In the genomic region with DNA sequence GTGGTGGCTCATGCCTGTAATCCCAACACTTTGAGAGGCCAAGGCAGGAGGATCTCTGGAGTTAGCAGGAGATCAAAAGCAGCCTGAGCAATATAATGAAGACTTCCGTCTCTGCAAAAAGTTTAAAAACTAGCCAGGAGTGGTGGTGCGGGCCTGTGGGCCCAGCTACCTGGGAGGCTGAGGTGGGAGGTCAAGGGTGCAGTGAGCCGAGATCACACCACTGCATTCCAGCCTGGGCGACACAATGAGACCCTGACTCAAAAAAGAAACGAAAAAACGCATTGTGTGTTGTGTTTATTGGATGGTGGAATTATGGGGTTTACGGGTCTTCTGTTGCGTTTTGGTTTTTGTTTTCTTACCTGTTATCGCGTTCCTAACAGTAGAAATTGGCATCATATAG, we compare ENCODE assay signal across 1 cellular context.
TF ChIP-seq lines count a peak whose summit lies in the region.

No MANE protein-coding gene starts in this region.

TF ChIP-seq in H1, 55 proteins besides CTCF, POLR2A, EP300 and RAD21:
- TF ChIP-seq CEBPB (IDR thresholded peaks at IDR 0.05; ENCODE audit: low read depth, low read length) = no peak
- no peak for TF ChIP-seq BCL11A (IDR thresholded peaks at IDR 0.05; ENCODE audit: low read depth in 2 of 2, low read length in 2 of 2)
- no peak for TF ChIP-seq POU5F1 (IDR thresholded peaks at IDR 0.05; ENCODE audit: low read depth, low read length)
- TF ChIP-seq JUN (IDR thresholded peaks at IDR 0.05; ENCODE audit: low read depth, low read length) = no peak
- TF ChIP-seq CHD1 (IDR thresholded peaks at IDR 0.05; ENCODE audit: low read depth, low read length) = no peak
- no peak for TF ChIP-seq GABPA (IDR thresholded peaks at IDR 0.05; ENCODE audit: borderline replicate concordance, insufficient read depth, low read length)
- TF ChIP-seq SIN3A (conservative IDR thresholded peaks at IDR 0.05 in 1 of 2, IDR thresholded peaks at IDR 0.05 in 1 of 2; ENCODE audit: low read depth in 1 of 2, low read length in 2 of 2) = no peak
- TF ChIP-seq EGR1 (IDR thresholded peaks at IDR 0.05; ENCODE audit: borderline replicate concordance, low read depth, low read length) = no peak
- no peak for TF ChIP-seq TAF7 (optimal IDR thresholded peaks at IDR 0.05; ENCODE audit: borderline replicate concordance, low read depth, low read length)
- TF ChIP-seq, protein P1, sequence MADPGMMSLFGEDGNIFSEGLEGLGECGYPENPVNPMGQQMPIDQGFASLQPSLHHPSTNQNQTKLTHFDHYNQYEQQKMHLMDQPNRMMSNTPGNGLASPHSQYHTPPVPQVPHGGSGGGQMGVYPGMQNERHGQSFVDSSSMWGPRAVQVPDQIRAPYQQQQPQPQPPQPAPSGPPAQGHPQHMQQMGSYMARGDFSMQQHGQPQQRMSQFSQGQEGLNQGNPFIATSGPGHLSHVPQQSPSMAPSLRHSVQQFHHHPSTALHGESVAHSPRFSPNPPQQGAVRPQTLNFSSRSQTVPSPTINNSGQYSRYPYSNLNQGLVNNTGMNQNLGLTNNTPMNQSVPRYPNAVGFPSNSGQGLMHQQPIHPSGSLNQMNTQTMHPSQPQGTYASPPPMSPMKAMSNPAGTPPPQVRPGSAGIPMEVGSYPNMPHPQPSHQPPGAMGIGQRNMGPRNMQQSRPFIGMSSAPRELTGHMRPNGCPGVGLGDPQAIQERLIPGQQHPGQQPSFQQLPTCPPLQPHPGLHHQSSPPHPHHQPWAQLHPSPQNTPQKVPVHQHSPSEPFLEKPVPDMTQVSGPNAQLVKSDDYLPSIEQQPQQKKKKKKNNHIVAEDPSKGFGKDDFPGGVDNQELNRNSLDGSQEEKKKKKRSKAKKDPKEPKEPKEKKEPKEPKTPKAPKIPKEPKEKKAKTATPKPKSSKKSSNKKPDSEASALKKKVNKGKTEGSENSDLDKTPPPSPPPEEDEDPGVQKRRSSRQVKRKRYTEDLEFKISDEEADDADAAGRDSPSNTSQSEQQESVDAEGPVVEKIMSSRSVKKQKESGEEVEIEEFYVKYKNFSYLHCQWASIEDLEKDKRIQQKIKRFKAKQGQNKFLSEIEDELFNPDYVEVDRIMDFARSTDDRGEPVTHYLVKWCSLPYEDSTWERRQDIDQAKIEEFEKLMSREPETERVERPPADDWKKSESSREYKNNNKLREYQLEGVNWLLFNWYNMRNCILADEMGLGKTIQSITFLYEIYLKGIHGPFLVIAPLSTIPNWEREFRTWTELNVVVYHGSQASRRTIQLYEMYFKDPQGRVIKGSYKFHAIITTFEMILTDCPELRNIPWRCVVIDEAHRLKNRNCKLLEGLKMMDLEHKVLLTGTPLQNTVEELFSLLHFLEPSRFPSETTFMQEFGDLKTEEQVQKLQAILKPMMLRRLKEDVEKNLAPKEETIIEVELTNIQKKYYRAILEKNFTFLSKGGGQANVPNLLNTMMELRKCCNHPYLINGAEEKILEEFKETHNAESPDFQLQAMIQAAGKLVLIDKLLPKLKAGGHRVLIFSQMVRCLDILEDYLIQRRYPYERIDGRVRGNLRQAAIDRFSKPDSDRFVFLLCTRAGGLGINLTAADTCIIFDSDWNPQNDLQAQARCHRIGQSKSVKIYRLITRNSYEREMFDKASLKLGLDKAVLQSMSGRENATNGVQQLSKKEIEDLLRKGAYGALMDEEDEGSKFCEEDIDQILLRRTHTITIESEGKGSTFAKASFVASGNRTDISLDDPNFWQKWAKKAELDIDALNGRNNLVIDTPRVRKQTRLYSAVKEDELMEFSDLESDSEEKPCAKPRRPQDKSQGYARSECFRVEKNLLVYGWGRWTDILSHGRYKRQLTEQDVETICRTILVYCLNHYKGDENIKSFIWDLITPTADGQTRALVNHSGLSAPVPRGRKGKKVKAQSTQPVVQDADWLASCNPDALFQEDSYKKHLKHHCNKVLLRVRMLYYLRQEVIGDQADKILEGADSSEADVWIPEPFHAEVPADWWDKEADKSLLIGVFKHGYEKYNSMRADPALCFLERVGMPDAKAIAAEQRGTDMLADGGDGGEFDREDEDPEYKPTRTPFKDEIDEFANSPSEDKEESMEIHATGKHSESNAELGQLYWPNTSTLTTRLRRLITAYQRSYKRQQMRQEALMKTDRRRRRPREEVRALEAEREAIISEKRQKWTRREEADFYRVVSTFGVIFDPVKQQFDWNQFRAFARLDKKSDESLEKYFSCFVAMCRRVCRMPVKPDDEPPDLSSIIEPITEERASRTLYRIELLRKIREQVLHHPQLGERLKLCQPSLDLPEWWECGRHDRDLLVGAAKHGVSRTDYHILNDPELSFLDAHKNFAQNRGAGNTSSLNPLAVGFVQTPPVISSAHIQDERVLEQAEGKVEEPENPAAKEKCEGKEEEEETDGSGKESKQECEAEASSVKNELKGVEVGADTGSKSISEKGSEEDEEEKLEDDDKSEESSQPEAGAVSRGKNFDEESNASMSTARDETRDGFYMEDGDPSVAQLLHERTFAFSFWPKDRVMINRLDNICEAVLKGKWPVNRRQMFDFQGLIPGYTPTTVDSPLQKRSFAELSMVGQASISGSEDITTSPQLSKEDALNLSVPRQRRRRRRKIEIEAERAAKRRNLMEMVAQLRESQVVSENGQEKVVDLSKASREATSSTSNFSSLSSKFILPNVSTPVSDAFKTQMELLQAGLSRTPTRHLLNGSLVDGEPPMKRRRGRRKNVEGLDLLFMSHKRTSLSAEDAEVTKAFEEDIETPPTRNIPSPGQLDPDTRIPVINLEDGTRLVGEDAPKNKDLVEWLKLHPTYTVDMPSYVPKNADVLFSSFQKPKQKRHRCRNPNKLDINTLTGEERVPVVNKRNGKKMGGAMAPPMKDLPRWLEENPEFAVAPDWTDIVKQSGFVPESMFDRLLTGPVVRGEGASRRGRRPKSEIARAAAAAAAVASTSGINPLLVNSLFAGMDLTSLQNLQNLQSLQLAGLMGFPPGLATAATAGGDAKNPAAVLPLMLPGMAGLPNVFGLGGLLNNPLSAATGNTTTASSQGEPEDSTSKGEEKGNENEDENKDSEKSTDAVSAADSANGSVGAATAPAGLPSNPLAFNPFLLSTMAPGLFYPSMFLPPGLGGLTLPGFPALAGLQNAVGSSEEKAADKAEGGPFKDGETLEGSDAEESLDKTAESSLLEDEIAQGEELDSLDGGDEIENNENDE (IDR thresholded peaks at IDR 0.05; ENCODE audit: insufficient replicate concordance, low read length) = no peak
- TF ChIP-seq FOSL1 (IDR thresholded peaks at IDR 0.05; ENCODE audit: insufficient read depth, low read depth, low read length) = no peak
- TF ChIP-seq ASH2L (IDR thresholded peaks at IDR 0.05; ENCODE audit: low read length) = no peak
- no peak for TF ChIP-seq SP1 (IDR thresholded peaks at IDR 0.05; ENCODE audit: low read depth, low read length)
- TF ChIP-seq ZNF274 (IDR thresholded peaks at IDR 0.05; ENCODE audit: borderline replicate concordance, extremely low read depth, low read length) = no peak
- TF ChIP-seq, protein P2, sequence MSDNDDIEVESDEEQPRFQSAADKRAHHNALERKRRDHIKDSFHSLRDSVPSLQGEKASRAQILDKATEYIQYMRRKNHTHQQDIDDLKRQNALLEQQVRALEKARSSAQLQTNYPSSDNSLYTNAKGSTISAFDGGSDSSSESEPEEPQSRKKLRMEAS (IDR thresholded peaks at IDR 0.05) = no peak
- no peak for TF ChIP-seq RBBP5 (IDR thresholded peaks at IDR 0.05; ENCODE audit: borderline replicate concordance, low read depth, low read length)
- no peak for TF ChIP-seq EZH2 (IDR thresholded peaks at IDR 0.05; ENCODE audit: low read depth, low read length, severe bottlenecking)
- TF ChIP-seq SIX5 (IDR thresholded peaks at IDR 0.05; ENCODE audit: low read depth, low read length) = no peak
- TF ChIP-seq TCF12 (IDR thresholded peaks at IDR 0.05; ENCODE audit: low read depth, low read length) = no peak
